13 cellular contexts compared by ENCODE assay signal in genomic region chr2:241772063-241772499, GRCh38. TPM values are rescaled to one million over a fixed set of nuclear protein-coding genes. Genes with fewer than 3 reads are reported as not detected.
A peak's percentile ranks its signal among the peaks of the same experiment; 100 is the strongest.
DNase-seq lines count a peak whose midpoint lies in the region; ATAC-seq and TF ChIP-seq lines count a peak whose summit lies in the region.
"Had no signal": no experiment of that assay in that cellular context is flagged by ENCODE, and none has a peak within 500 bp of the region (broad histone marks: within the 10 kb centered on the region; RNA-seq: fewer than 3 reads in every experiment).

No MANE protein-coding gene starts in this region.

- no peaks in the 10 kb centered on the region for H3K27me3 Mint-ChIP-seq in activated T-helper 17 cell treated with anti-CD3 and anti-CD28 coated beads, Interleukin-2, amount 50 U/mL, for 72 hours
- no peaks in the 10 kb centered on the region for H3K27me3 Mint-ChIP-seq in nephron progenitor cell (ENCODE audit: low read depth, poor library complexity)

- H3K4me1 Mint-ChIP-seq in activated T-helper 17 cell treated with anti-CD3 and anti-CD28 coated beads, Interleukin-2, amount 50 U/mL, for 72 hours: peaks cover 9% of the 10 kb centered on the region
- peaks cover 52% of the 10 kb centered on the region for H3K4me1 Mint-ChIP-seq in nephron progenitor cell

- H3K4me3 Mint-ChIP-seq in activated T-helper 17 cell treated with anti-CD3 and anti-CD28 coated beads, Interleukin-2, amount 50 U/mL, for 72 hours: peak overlapping the region; percentile 41
- H3K4me3 Mint-ChIP-seq in nephron progenitor cell: peak overlapping the region; percentile 65

- no peak for TF ChIP-seq CTCF in GM12865 (IDR thresholded peaks at IDR 0.05; ENCODE audit: insufficient read depth, low read depth, low read length, missing control alignments)
- TF ChIP-seq CTCF in nephron progenitor cell (IDR thresholded peaks at IDR 0.05): no peak

- ATAC-seq in activated T-helper 17 cell treated with anti-CD3 and anti-CD28 coated beads, Interleukin-2, amount 50 U/mL, for 72 hours (replicated peaks): peak; percentile 18
- no peak for ATAC-seq in GM21526 (IDR thresholded peaks at IDR 0.05; ENCODE audit: low FRiP score, unreplicated experiment)

- H3K27ac Mint-ChIP-seq in activated T-helper 17 cell treated with anti-CD3 and anti-CD28 coated beads, Interleukin-2, amount 50 U/mL, for 72 hours: peak overlapping the region; percentile 58
- peak overlapping the region; percentile 92 for H3K27ac Mint-ChIP-seq in nephron progenitor cell
- H3K27ac Mint-ChIP-seq: activated T-helper 2 cell treated with anti-CD3 and anti-CD28 coated beads, Interferon-gamma antibody, Interleukin-2, Interleukin-4, amounts not matched to agents 10 μg/mL and 5 μg/mL and 100 μg/mL, durations not matched to agents 14 hours and 24 hours and 36 hours had no signal

- peak overlapping the region; percentile 49 for H3K4me3 ChIP-seq in GM12865 (ENCODE audit: low read depth, low read length)
- H3K4me3 ChIP-seq: dorsolateral prefrontal cortex had no signal

- H3K36me3 Mint-ChIP-seq in activated T-helper 17 cell treated with anti-CD3 and anti-CD28 coated beads, Interleukin-2, amount 50 U/mL, for 72 hours (ENCODE audit: low read depth): no peaks in the 10 kb centered on the region
- H3K36me3 Mint-ChIP-seq in nephron progenitor cell (ENCODE audit: low read depth): no peaks in the 10 kb centered on the region

- peak; percentile 88 for DNase-seq in GM12865 (ENCODE audit: low read depth)
- DNase-seq in NCI-H82 treated with DMSO at 0.1 percent for 48 hours (lab: John Stamatoyannopoulos, UW; ENCODE audit: unreplicated experiment): peak; percentile 54
- no peak for DNase-seq in nephron progenitor cell
- DNase-seq in HCEC 1CT: no peak
- no peak for DNase-seq in NCI-H345 (lab: John Stamatoyannopoulos, UW)

- H3K9me3 Mint-ChIP-seq in activated T-helper 17 cell treated with anti-CD3 and anti-CD28 coated beads, Interleukin-2, amount 50 U/mL, for 72 hours: no peaks in the 10 kb centered on the region
- H3K9me3 Mint-ChIP-seq in nephron progenitor cell: no peaks in the 10 kb centered on the region
- H3K9me3 Mint-ChIP-seq: activated T-helper 2 cell treated with anti-CD3 and anti-CD28 coated beads, Interferon-gamma antibody, Interleukin-2, Interleukin-4, amounts not matched to agents 10 μg/mL and 5 μg/mL and 100 μg/mL, durations not matched to agents 14 hours and 24 hours and 36 hours had no signal

RNA-seq across cellular contexts. Expression of gene GAL3ST2, which starts 4.5 kb away (rescaled TPM):
- 1 to 10 TPM in 1 of 2 donors, under 1 TPM in 1; 0.35 to 4.1 TPM for total RNA-seq in activated T-helper 17 cell treated with anti-CD3 and anti-CD28 coated beads, Interleukin-2, amount 50 U/mL, for 72 hours
- total RNA-seq: G401; glomerular endothelial cell; M059J; T-helper 1 cell treated with Interleukin-12 subunit alpha and Interleukin-12 subunit beta and Interleukin-4 antibody, amounts not matched to agents 30 ng/mL and 1 ng/mL, for 36 hours had no signal

RNA-seq across cellular contexts. Expression of gene NEU4, which starts 36.9 kb away (rescaled TPM):
- total RNA-seq in activated T-helper 17 cell treated with anti-CD3 and anti-CD28 coated beads, Interleukin-2, amount 50 U/mL, for 72 hours: 1 to 10 TPM; 1.1 to 9.8 TPM
- total RNA-seq: G401, M059J had no signal

RNA-seq across cellular contexts. Expression of gene D2HGDH, which starts 37.7 kb away (rescaled TPM):
- 10 to 100 TPM; 16.0 to 32.7 TPM for total RNA-seq in activated T-helper 17 cell treated with anti-CD3 and anti-CD28 coated beads, Interleukin-2, amount 50 U/mL, for 72 hours

Comparison
In these comparisons a context has a peak if more than half of its experiments do, and no peak if none do; other contexts are left out.
1. DNase-seq: peak in GM12865 (single experiment) and NCI-H82 treated with DMSO at 0.1 percent for 48 hours (single experiment); none in nephron progenitor cell (single experiment), HCEC 1CT (single experiment) and NCI-H345 (single experiment).